In genomic region chr19:34633806-34634205, GRCh38 we compare ENCODE assay signal across 3 cellular contexts.
TF ChIP-seq lines count a peak whose summit lies in the region.

No MANE protein-coding gene starts in this region.

TF ChIP-seq in HepG2, 621 proteins besides CTCF, POLR2A, EP300 and RAD21 (continues in another document):
- no peak for TF ChIP-seq KAT8 (CRISPR knock-in tag; IDR thresholded peaks at IDR 0.05)
- TF ChIP-seq CREBL2 (CRISPR knock-in tag; IDR thresholded peaks at IDR 0.05; ENCODE audit: borderline replicate concordance) = no peak
- no peak for TF ChIP-seq LCORL (IDR thresholded peaks at IDR 0.05)
- 0 out of 2 replicates have a peak, but pooled peaks have one; percentile 53 for TF ChIP-seq LCORL (CRISPR knock-in tag; IDR thresholded peaks at IDR 0.05)
- TF ChIP-seq TEAD3 (CRISPR knock-in tag; optimal IDR thresholded peaks at IDR 0.05; ENCODE audit: borderline replicate concordance) = peak; percentile 35
- TF ChIP-seq ZNF121 (CRISPR knock-in tag; IDR thresholded peaks at IDR 0.05) = peak; percentile 84
- TF ChIP-seq ZNF619 (CRISPR knock-in tag; IDR thresholded peaks at IDR 0.05) = no peak
- no peak for TF ChIP-seq ZNF143 (CRISPR knock-in tag; IDR thresholded peaks at IDR 0.05)
- no peak for TF ChIP-seq GPN1 (CRISPR knock-in tag; IDR thresholded peaks at IDR 0.05; ENCODE audit: borderline replicate concordance)
- no peak for TF ChIP-seq CEBPZ (IDR thresholded peaks at IDR 0.05; ENCODE audit: low read length)

TF ChIP-seq in A549, 52 proteins besides CTCF, POLR2A, EP300 and RAD21:
- no peak for TF ChIP-seq ZFP36 (IDR thresholded peaks at IDR 0.05; ENCODE audit: borderline replicate concordance, partially characterized antibody)
- no peak for TF ChIP-seq CEBPB (IDR thresholded peaks at IDR 0.05)
- TF ChIP-seq ESRRA (IDR thresholded peaks at IDR 0.05; ENCODE audit: borderline replicate concordance, low read length) = no peak
- no peak for TF ChIP-seq BHLHE40 (IDR thresholded peaks at IDR 0.05; ENCODE audit: low read depth, low read length)
- no peak for TF ChIP-seq HES2 (IDR thresholded peaks at IDR 0.05)
- TF ChIP-seq HMGXB4 (CRISPR knock-in tag; IDR thresholded peaks at IDR 0.05; ENCODE audit: borderline replicate concordance) = no peak
- no peak for TF ChIP-seq SREBF2 (IDR thresholded peaks at IDR 0.05)
- no peak for TF ChIP-seq MYC (IDR thresholded peaks at IDR 0.05; ENCODE audit: borderline replicate concordance, low read length)
- no peak for TF ChIP-seq ZC3H11A (IDR thresholded peaks at IDR 0.05)
- TF ChIP-seq RNF2 (IDR thresholded peaks at IDR 0.05; ENCODE audit: borderline replicate concordance, low read depth) = no peak
- TF ChIP-seq PHF8 (IDR thresholded peaks at IDR 0.05; ENCODE audit: borderline replicate concordance, low read depth) = no peak
- TF ChIP-seq E2F6 (IDR thresholded peaks at IDR 0.05; ENCODE audit: borderline replicate concordance, low read depth) = no peak

TF ChIP-seq in GM12891, 5 proteins besides CTCF, POLR2A, EP300 and RAD21:
- TF ChIP-seq POU2F2 (IDR thresholded peaks at IDR 0.05; ENCODE audit: low read depth, low read length) (no peak), TAF1 (IDR thresholded peaks at IDR 0.05; ENCODE audit: low read depth, low read length) (no peak), POLR2AphosphoS5 (IDR thresholded peaks at IDR 0.05; ENCODE audit: low read depth, low read length) (no peak), SPI1 (IDR thresholded peaks at IDR 0.05; ENCODE audit: low read depth, low read length) (no peak), PAX5 (IDR thresholded peaks at IDR 0.05; ENCODE audit: insufficient read depth, low read length, severe bottlenecking) (no peak)
